Comparison of ENCODE assay signal across 20 cellular contexts in the genomic region with DNA sequence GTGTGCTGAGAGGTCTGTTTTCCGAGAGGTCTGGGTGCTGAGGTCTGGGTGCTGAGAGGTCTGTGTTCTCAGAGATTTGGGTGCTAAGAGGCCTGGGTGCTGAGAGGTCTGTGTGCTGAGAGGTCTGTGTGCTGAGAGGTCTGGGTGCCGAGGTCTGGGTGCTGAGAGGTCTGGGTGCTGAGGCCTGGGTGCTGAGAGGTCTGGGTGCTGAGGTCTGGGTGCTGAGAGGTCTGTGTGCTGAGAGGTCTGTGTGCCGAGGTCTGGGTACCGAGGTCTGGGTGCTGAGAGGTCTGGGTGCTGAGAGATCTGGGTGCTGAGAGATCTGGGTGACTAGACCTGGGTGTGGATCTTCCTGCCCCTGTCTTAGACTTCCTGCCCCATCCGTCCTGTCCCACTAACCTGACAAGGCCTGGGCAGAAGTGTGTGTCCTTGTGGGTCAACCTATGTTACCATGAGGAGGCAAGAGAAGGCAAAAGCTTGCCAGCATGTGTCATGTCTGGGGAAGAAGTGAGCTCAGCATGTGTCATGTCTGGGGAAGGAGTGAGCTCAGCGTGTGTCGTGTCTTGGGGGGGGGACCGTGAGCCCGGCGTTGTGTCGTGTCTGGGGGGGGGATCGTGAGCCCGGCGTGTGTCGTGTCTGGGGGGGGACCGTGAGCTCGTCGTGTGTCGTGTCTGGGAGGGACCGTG.
A peak's percentile ranks its signal among the peaks of the same experiment; 100 is the strongest.
DNase-seq lines count a peak whose midpoint lies in the region; TF ChIP-seq lines count a peak whose summit lies in the region.
"Had no signal": no experiment of that assay in that cellular context is flagged by ENCODE, and none has a peak within 500 bp of the region (broad histone marks: within the 10 kb centered on the region; RNA-seq: fewer than 3 reads in every experiment).

No MANE protein-coding gene starts in this region.

- H3K4me2 ChIP-seq in GM23248 (ENCODE audit: unreplicated experiment) (no peak overlapping the region), osteoblast (ENCODE audit: insufficient read depth, low read length) (no peak overlapping the region)

- H3K9me3 Mint-ChIP-seq in activated CD4-positive, alpha-beta memory T cell treated with anti-CD3 and anti-CD28 coated beads for 36 hours: peaks cover 5% of the 10 kb centered on the region
- H3K9me3 Mint-ChIP-seq in activated CD4-positive, alpha-beta memory T cell treated with anti-CD3 and anti-CD28 coated beads, Interleukin-2, amount 10 ng/mL, durations not matched to agents 7 days and 5 days: peaks cover 2% of the 10 kb centered on the region
- H3K9me3 Mint-ChIP-seq in activated T-helper 2 cell treated with anti-CD3 and anti-CD28 coated beads, Interferon-gamma antibody, Interleukin-2, Interleukin-4, amounts not matched to agents 10 μg/mL and 5 μg/mL and 100 μg/mL, durations not matched to agents 14 hours and 24 hours and 36 hours: peaks cover 2% of the 10 kb centered on the region
- H3K9me3 Mint-ChIP-seq: CD4-positive, alpha-beta T cell; natural killer cell treated with Interleukin-12 subunit alpha and Interleukin-12 subunit beta and Interleukin-15 and Interleukin-18, amount 100 ng/mL, for 72 hours had no signal

- in situ Hi-C loops in GM23248 (cut with MboI): no loop called here

- no peaks in the 10 kb centered on the region for H3K9me2 ChIP-seq in GM23248 (ENCODE audit: insufficient read depth)

- H3K27me3 ChIP-seq in GM23248 (replicated peaks; ENCODE audit: insufficient read depth) (peaks cover 12% of the 10 kb centered on the region), osteoblast (ENCODE audit: insufficient read depth, low read length) (peaks cover 26% of the 10 kb centered on the region)
- H3K27me3 ChIP-seq: tibial nerve had no signal

- H3K9ac ChIP-seq in GM23248: no peak overlapping the region

- H3K4me1 Mint-ChIP-seq in activated CD4-positive, alpha-beta memory T cell treated with anti-CD3 and anti-CD28 coated beads for 36 hours (ENCODE audit: low read depth): no peaks in the 10 kb centered on the region
- no peaks in the 10 kb centered on the region for H3K4me1 Mint-ChIP-seq in activated CD4-positive, alpha-beta memory T cell treated with anti-CD3 and anti-CD28 coated beads, Interleukin-2, amount 10 ng/mL, durations not matched to agents 7 days and 5 days
- H3K4me1 Mint-ChIP-seq in activated T-helper 2 cell treated with anti-CD3 and anti-CD28 coated beads, Interferon-gamma antibody, Interleukin-2, Interleukin-4, amounts not matched to agents 10 μg/mL and 5 μg/mL and 100 μg/mL, durations not matched to agents 14 hours and 24 hours and 36 hours (ENCODE audit: low read depth): no peaks in the 10 kb centered on the region

- H3F3A ChIP-seq in GM23248 (ENCODE audit: insufficient read depth): no peaks in the 10 kb centered on the region

- no peaks in the 10 kb centered on the region for H3K27me3 Mint-ChIP-seq in activated CD4-positive, alpha-beta memory T cell treated with anti-CD3 and anti-CD28 coated beads for 36 hours
- no peaks in the 10 kb centered on the region for H3K27me3 Mint-ChIP-seq in activated CD4-positive, alpha-beta memory T cell treated with anti-CD3 and anti-CD28 coated beads, Interleukin-2, amount 10 ng/mL, durations not matched to agents 7 days and 5 days
- H3K27me3 Mint-ChIP-seq in activated T-helper 2 cell treated with anti-CD3 and anti-CD28 coated beads, Interferon-gamma antibody, Interleukin-2, Interleukin-4, amounts not matched to agents 10 μg/mL and 5 μg/mL and 100 μg/mL, durations not matched to agents 14 hours and 24 hours and 36 hours (ENCODE audit: low read depth): no peaks in the 10 kb centered on the region
- H3K27me3 Mint-ChIP-seq: activated naive CD8-positive, alpha-beta T cell; CD4-positive, alpha-beta T cell had no signal

- no peaks in the 10 kb centered on the region for H3K9me3 ChIP-seq in GM23248 (ENCODE audit: low read depth)
- H3K9me3 ChIP-seq in osteoblast (ENCODE audit: low read depth, low read length): no peaks in the 10 kb centered on the region
- H3K9me3 ChIP-seq: psoas muscle had no signal

- no peak overlapping the region for H3K27ac Mint-ChIP-seq in activated CD4-positive, alpha-beta memory T cell treated with anti-CD3 and anti-CD28 coated beads for 36 hours
- H3K27ac Mint-ChIP-seq in activated CD4-positive, alpha-beta memory T cell treated with anti-CD3 and anti-CD28 coated beads, Interleukin-2, amount 10 ng/mL, durations not matched to agents 7 days and 5 days: no peak overlapping the region
- no peak overlapping the region for H3K27ac Mint-ChIP-seq in activated T-helper 2 cell treated with anti-CD3 and anti-CD28 coated beads, Interferon-gamma antibody, Interleukin-2, Interleukin-4, amounts not matched to agents 10 μg/mL and 5 μg/mL and 100 μg/mL, durations not matched to agents 14 hours and 24 hours and 36 hours
- H3K27ac Mint-ChIP-seq: activated naive CD8-positive, alpha-beta T cell; CD4-positive, alpha-beta T cell; natural killer cell treated with Interleukin-12 subunit alpha and Interleukin-12 subunit beta and Interleukin-15 and Interleukin-18, amount 100 ng/mL, for 72 hours had no signal

- POLR2A ChIA-PET in activated CD4-positive, alpha-beta memory T cell treated with anti-CD3 and anti-CD28 coated beads for 36 hours (lab: Charles Lee): no interaction called here
- POLR2A ChIA-PET in activated CD4-positive, alpha-beta memory T cell treated with anti-CD3 and anti-CD28 coated beads, Interleukin-2, amount 10 ng/mL, durations not matched to agents 7 days and 5 days (lab: Charles Lee): no interaction called here

- H3K36me3 ChIP-seq in GM23248 (ENCODE audit: low read depth) (no peaks in the 10 kb centered on the region), osteoblast (ENCODE audit: insufficient read depth, low read length) (no peaks in the 10 kb centered on the region)
- H3K36me3 ChIP-seq: tibial nerve had no signal

- no peak overlapping the region for H2AFZ ChIP-seq in GM23248
- no peak overlapping the region for H2AFZ ChIP-seq in osteoblast (ENCODE audit: low read length)

- H4K20me1 ChIP-seq in GM23248 (ENCODE audit: insufficient read depth) (no peaks in the 10 kb centered on the region), osteoblast (ENCODE audit: insufficient read depth, low read length) (no peaks in the 10 kb centered on the region)

- H3K4me3 ChIP-seq in GM23248 (no peak overlapping the region), osteoblast (ENCODE audit: insufficient read depth, low read length) (no peak overlapping the region)
- H3K4me3 ChIP-seq: psoas muscle, tibial nerve had no signal

- WGBS in GM23248 (ENCODE audit: low coverage in 1 of 2, low lambda C conversion rate in 2 of 2, missing lambda C conversion rate in 2 of 2), 2 experiments: 65 to 73% methylated on average over 6 to 20 of the region's 20 CpGs

- intact Hi-C loops in activated CD4-positive, alpha-beta memory T cell treated with anti-CD3 and anti-CD28 coated beads for 36 hours (cut with micrococcal nuclease): no loop called here
- intact Hi-C loops in activated T-helper 2 cell treated with anti-CD3 and anti-CD28 coated beads, Interferon-gamma antibody, Interleukin-2, Interleukin-4, amounts not matched to agents 10 μg/mL and 5 μg/mL and 100 μg/mL, durations not matched to agents 14 hours and 24 hours and 36 hours (cut with micrococcal nuclease): no loop called here

- H3K4me3 Mint-ChIP-seq in activated CD4-positive, alpha-beta memory T cell treated with anti-CD3 and anti-CD28 coated beads for 36 hours: no peak overlapping the region
- H3K4me3 Mint-ChIP-seq in activated CD4-positive, alpha-beta memory T cell treated with anti-CD3 and anti-CD28 coated beads, Interleukin-2, amount 10 ng/mL, durations not matched to agents 7 days and 5 days: no peak overlapping the region
- H3K4me3 Mint-ChIP-seq in activated T-helper 2 cell treated with anti-CD3 and anti-CD28 coated beads, Interferon-gamma antibody, Interleukin-2, Interleukin-4, amounts not matched to agents 10 μg/mL and 5 μg/mL and 100 μg/mL, durations not matched to agents 14 hours and 24 hours and 36 hours (ENCODE audit: low read depth): no peak overlapping the region
- H3K4me3 Mint-ChIP-seq: activated naive CD8-positive, alpha-beta T cell; CD4-positive, alpha-beta T cell; natural killer cell treated with Interleukin-12 subunit alpha and Interleukin-12 subunit beta and Interleukin-15 and Interleukin-18, amount 100 ng/mL, for 72 hours had no signal

- H3K4me1 ChIP-seq in GM23248 (ENCODE audit: insufficient read depth): no peaks in the 10 kb centered on the region
- no peaks in the 10 kb centered on the region for H3K4me1 ChIP-seq in osteoblast (ENCODE audit: insufficient read depth, low read length)
- H3K4me1 ChIP-seq: psoas muscle, tibial nerve had no signal

- no peaks in the 10 kb centered on the region for H3K79me2 ChIP-seq in GM23248 (ENCODE audit: insufficient read depth)
- H3K79me2 ChIP-seq in osteoblast (ENCODE audit: insufficient read depth, low read length): no peaks in the 10 kb centered on the region

- H3K27ac ChIP-seq in GM23248 (no peak overlapping the region), osteoblast (ENCODE audit: low read depth, low read length) (no peak overlapping the region)
- H3K27ac ChIP-seq: psoas muscle, tibial nerve had no signal

- no peak for TF ChIP-seq CTCF in osteoblast (IDR thresholded peaks at IDR 0.05; ENCODE audit: extremely low read depth, low read depth, low read length)

- DNase-seq in activated CD4-positive, alpha-beta memory T cell treated with anti-CD3 and anti-CD28 coated beads for 36 hours: peak; percentile 8
- no peak for DNase-seq in activated CD4-positive, alpha-beta memory T cell treated with anti-CD3 and anti-CD28 coated beads, Interleukin-2, amount 10 ng/mL, durations not matched to agents 7 days and 5 days
- peak; percentile 57 for DNase-seq in GM23248
- peak; percentile 11 for DNase-seq in amniotic epithelial cell (ENCODE audit: low read depth)
- DNase-seq in osteoblast (ENCODE audit: insufficient read length, low spot score, missing footprints): peak; percentile 91
- DNase-seq in NCI-H2171 treated with DMSO at 0.1 percent for 48 hours (lab: John Stamatoyannopoulos, UW): no peak
- no peak for DNase-seq in stimulated activated CD4-positive, alpha-beta T cell treated with anti-CD3 and anti-CD28 coated beads, Interleukin-4, amount 100 ng/mL, for 4 hours
- DNase-seq in activated T-helper 2 cell treated with anti-CD3 and anti-CD28 coated beads, Interferon-gamma antibody, Interleukin-2, Interleukin-4, amounts not matched to agents 10 μg/mL and 5 μg/mL and 100 μg/mL, durations not matched to agents 14 hours and 24 hours and 36 hours (ENCODE audit: low spot score): no peak
- DNase-seq: activated CD4-positive, CD25-positive, alpha-beta regulatory T cell treated with anti-CD3 and anti-CD28 coated beads, Interleukin-2, amount 50 U/mL, for 72 hours; activated T-cell treated with anti-CD3 and anti-CD28 coated beads for 4 hours; DND-41; NCI-H2081; NCI-H510A treated with DMSO at 0.1 percent for 48 hours; psoas muscle; stimulated activated CD4-positive, alpha-beta T cell treated with anti-CD3 and anti-CD28 coated beads, Interleukin-12 subunit alpha, Interleukin-12 subunit beta, amount 100 ng/mL, for 4 hours; stimulated activated naive CD4-positive, alpha-beta T cell had no signal

- H3K36me3 Mint-ChIP-seq in activated CD4-positive, alpha-beta memory T cell treated with anti-CD3 and anti-CD28 coated beads for 36 hours: no peaks in the 10 kb centered on the region
- H3K36me3 Mint-ChIP-seq in activated CD4-positive, alpha-beta memory T cell treated with anti-CD3 and anti-CD28 coated beads, Interleukin-2, amount 10 ng/mL, durations not matched to agents 7 days and 5 days (ENCODE audit: low read depth): no peaks in the 10 kb centered on the region
- no peaks in the 10 kb centered on the region for H3K36me3 Mint-ChIP-seq in activated T-helper 2 cell treated with anti-CD3 and anti-CD28 coated beads, Interferon-gamma antibody, Interleukin-2, Interleukin-4, amounts not matched to agents 10 μg/mL and 5 μg/mL and 100 μg/mL, durations not matched to agents 14 hours and 24 hours and 36 hours (ENCODE audit: low read depth)
- H3K36me3 Mint-ChIP-seq: activated naive CD8-positive, alpha-beta T cell had no signal

- CTCF ChIA-PET in activated CD4-positive, alpha-beta memory T cell treated with anti-CD3 and anti-CD28 coated beads for 36 hours (lab: Charles Lee): interaction anchor here (0.6 kb wide), 1 partner anchor 47 kb away, joined by 3 read pairs; no protein-coding TSS in a partner anchor
- CTCF ChIA-PET in activated CD4-positive, alpha-beta memory T cell treated with anti-CD3 and anti-CD28 coated beads, Interleukin-2, amount 10 ng/mL, durations not matched to agents 7 days and 5 days (lab: Charles Lee): interaction anchor here (0.6 kb wide), 1 partner anchor 867 kb away, joined by 5 read pairs; no protein-coding TSS in a partner anchor

Comparison
In these comparisons a context has a peak if more than half of its experiments do, and no peak if none do; other contexts are left out.
1. DNase-seq: peak in activated CD4-positive, alpha-beta memory T cell treated with anti-CD3 and anti-CD28 coated beads for 36 hours (single experiment), GM23248 (single experiment), amniotic epithelial cell (single experiment) and osteoblast (single experiment); none in activated CD4-positive, alpha-beta memory T cell treated with anti-CD3 and anti-CD28 coated beads, Interleukin-2, amount 10 ng/mL, durations not matched to agents 7 days and 5 days (single experiment), NCI-H2171 treated with DMSO at 0.1 percent for 48 hours (single experiment), stimulated activated CD4-positive, alpha-beta T cell treated with anti-CD3 and anti-CD28 coated beads, Interleukin-4, amount 100 ng/mL, for 4 hours (0 of 2) and activated T-helper 2 cell treated with anti-CD3 and anti-CD28 coated beads, Interferon-gamma antibody, Interleukin-2, Interleukin-4, amounts not matched to agents 10 μg/mL and 5 μg/mL and 100 μg/mL, durations not matched to agents 14 hours and 24 hours and 36 hours (single experiment).